In genomic region chr2:168169097-168169745, GRCh38 we compare ENCODE assay signal across 14 cellular contexts.
DNase-seq lines count a peak whose midpoint lies in the region; ATAC-seq and TF ChIP-seq lines count a peak whose summit lies in the region.
"Had no signal": no experiment of that assay in that cellular context is flagged by ENCODE, and none has a peak within 500 bp of the region (broad histone marks: within the 10 kb centered on the region; RNA-seq: fewer than 3 reads in every experiment).

No MANE protein-coding gene starts in this region.

- peaks cover 19% of the 10 kb centered on the region for H3K36me3 Mint-ChIP-seq in nephron progenitor cell (ENCODE audit: low read depth)

- TF ChIP-seq CTCF in nephron progenitor cell (IDR thresholded peaks at IDR 0.05), result no peak

- H3K27ac Mint-ChIP-seq in nephron progenitor cell, result peak overlapping the region; percentile 66

- H3K4me3 Mint-ChIP-seq in nephron progenitor cell, result no peak overlapping the region

- DNase-seq in NCI-H1092 treated with DMSO at 0.1 percent for 48 hours (lab: John Stamatoyannopoulos, UW), result peak; percentile 1
- DNase-seq in NCI-H1092 (lab: John Stamatoyannopoulos, UW), result no peak
- DNase-seq in NCI-H69 (lab: John Stamatoyannopoulos, UW), result peak; percentile 40
- peak; percentile 27 for DNase-seq in brain pericyte (ENCODE audit: low read depth, low spot score)
- no peak for DNase-seq in nephron progenitor cell
- DNase-seq: activated CD4-positive, alpha-beta T cell treated with anti-CD3 and anti-CD28 coated beads for 4 hours; anterior cingulate cortex; left cardiac atrium; midbrain; NCI-H1436; stimulated activated naive CD4-positive, alpha-beta T cell had no signal

- H3K27me3 Mint-ChIP-seq in nephron progenitor cell (ENCODE audit: low read depth, poor library complexity), result peaks cover 2% of the 10 kb centered on the region

- peaks cover 17% of the 10 kb centered on the region for H3K4me1 Mint-ChIP-seq in nephron progenitor cell

- H3K9me3 Mint-ChIP-seq in nephron progenitor cell, result no peaks in the 10 kb centered on the region

- no peak for ATAC-seq in GM21515 (IDR thresholded peaks at IDR 0.05; ENCODE audit: unreplicated experiment)
- ATAC-seq in GM18517 (IDR thresholded peaks at IDR 0.05; ENCODE audit: unreplicated experiment), result no peak
- no peak for ATAC-seq in HG03159 (IDR thresholded peaks at IDR 0.05; ENCODE audit: unreplicated experiment)
- ATAC-seq: left cardiac atrium had no signal

Comparison
In these comparisons a context has a peak if more than half of its experiments do, and no peak if none do; other contexts are left out.
1. DNase-seq: peak in NCI-H1092 treated with DMSO at 0.1 percent for 48 hours (single experiment), NCI-H69 (single experiment) and brain pericyte (single experiment); none in NCI-H1092 (single experiment) and nephron progenitor cell (single experiment).